ENCODE assay signal across 7 cellular contexts in the genomic region with DNA sequence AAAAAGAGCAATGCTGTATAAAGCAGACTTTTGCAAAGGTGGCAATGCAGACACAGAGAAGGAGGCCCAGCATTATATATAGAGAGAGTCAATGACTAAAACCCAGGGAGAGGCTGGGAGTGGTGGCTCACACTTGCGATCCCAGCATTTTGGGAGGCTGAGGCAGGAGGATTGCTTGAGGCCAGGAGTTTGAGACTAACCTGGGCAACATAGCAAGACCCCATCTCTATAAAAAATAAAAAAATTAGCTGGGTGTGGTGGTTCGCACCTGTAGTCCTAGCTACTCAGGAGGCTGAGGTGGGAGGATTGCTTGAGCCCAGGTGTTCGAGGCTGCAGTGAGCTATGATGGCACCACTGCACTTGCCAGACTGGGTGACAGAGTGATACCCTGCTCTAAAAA. TPM values are rescaled to one million over a fixed set of nuclear protein-coding genes. Genes with fewer than 3 reads are reported as not detected.
DNase-seq lines count a peak whose midpoint lies in the region; ATAC-seq and TF ChIP-seq lines count a peak whose summit lies in the region.
"Not testable (repeated sequence)": the region's sequence is repeated elsewhere in the genome, so short reads cannot be mapped to it uniquely, and the experiment has no call there.

No MANE protein-coding gene starts in this region.

- H2BK15ac ChIP-seq in IMR-90 (ENCODE audit: low read depth, low read length), result not testable (repeated sequence)

- H3K27me3 ChIP-seq in BLaER1 treated with 17β-estradiol and CSF1 and Interleukin-3, amounts not matched to agents 10 nM and 100 nM; IMR-90 (ENCODE audit: control insufficient read depth, insufficient read depth, low read length): not testable (repeated sequence)

- not testable (repeated sequence) for H4K91ac ChIP-seq in IMR-90 (ENCODE audit: insufficient read depth, low read depth, low read length)

- intact Hi-C loops in IMR-90 (cut with micrococcal nuclease), result not testable (repeated sequence)

- not testable (repeated sequence) for H3K14ac ChIP-seq in IMR-90 (replicated peaks; ENCODE audit: low read depth, low read length)

- TF ChIP-seq RAD21 in IMR-90 (IDR thresholded peaks at IDR 0.05; ENCODE audit: low read length), result not testable (repeated sequence)

- H3K4me3 Mint-ChIP-seq in activated naive CD8-positive, alpha-beta T cell, result peak overlapping the region; percentile 5
- H3K4me3 Mint-ChIP-seq in brain (peak overlapping the region in 3 of 5 experiments; percentile 64 to 93 (median 92)), nephron (peak overlapping the region; percentile 46 to 60 (median 59)), type B pancreatic cell (peak overlapping the region; percentile 44)
- not testable (repeated sequence) for H3K4me3 Mint-ChIP-seq in mesothelial cell of epicardium

- in situ Hi-C loops in IMR-90 (cut with MboI; ENCODE audit: low sequenced_read_pairs), result not testable (repeated sequence)

- H3K36me3 ChIP-seq in BLaER1 treated with 17β-estradiol and CSF1 and Interleukin-3, amounts not matched to agents 10 nM and 100 nM; IMR-90 (ENCODE audit: control insufficient read depth, insufficient read depth, low read length): not testable (repeated sequence)

- H2BK5ac ChIP-seq in IMR-90 (ENCODE audit: low read depth, low read length, poor library complexity, severe bottlenecking), result peak overlapping the region; percentile 63

- H3K9me3 Mint-ChIP-seq in activated naive CD8-positive, alpha-beta T cell (ENCODE audit: low read depth); brain; mesothelial cell of epicardium; nephron; type B pancreatic cell: not testable (repeated sequence)

- not testable (repeated sequence) for H3K9me3 ChIP-seq in BLaER1 treated with 17β-estradiol and CSF1 and Interleukin-3, amounts not matched to agents 10 nM and 100 nM (replicated peaks in 1 of 11); IMR-90 (ENCODE audit: control insufficient read depth, insufficient read depth, low read length)

- H2BK20ac ChIP-seq in IMR-90 (ENCODE audit: low read depth, low read length), result not testable (repeated sequence)

- not testable (repeated sequence) for H3K27me3 Mint-ChIP-seq in activated naive CD8-positive, alpha-beta T cell; mesothelial cell of epicardium (ENCODE audit: low read depth); nephron (ENCODE audit: low read depth); type B pancreatic cell
- peaks cover 13% of the 10 kb centered on the region for H3K27me3 Mint-ChIP-seq in brain

- H4K8ac ChIP-seq in IMR-90 (ENCODE audit: low read depth in 2 of 2, low read length in 2 of 2), result 0 out of 4 replicates have a peak overlapping the region, but pooled peaks of 1 of the 2 experiments have one; percentile 16

- H2AK9ac ChIP-seq in IMR-90 (replicated peaks; ENCODE audit: low read depth, low read length, poor library complexity), result not testable (repeated sequence)

- H3K27ac Mint-ChIP-seq in activated naive CD8-positive, alpha-beta T cell, result not testable (repeated sequence)
- H3K27ac Mint-ChIP-seq in brain (peak overlapping the region in 4 of 5 experiments; percentile 43 to 100 (median 56)), mesothelial cell of epicardium (peak overlapping the region; percentile 9), nephron (peak overlapping the region; percentile 29 to 99 (median 50)), type B pancreatic cell (peak overlapping the region; percentile 64)

- H3K9ac ChIP-seq in BLaER1 treated with 17β-estradiol and CSF1 and Interleukin-3, amounts not matched to agents 10 nM and 100 nM, result peak overlapping the region in 8 of 11 experiments; percentile 3 to 96 (median 44); a peak in 11 of 22 replicates
- not testable (repeated sequence) for H3K9ac ChIP-seq in IMR-90 (ENCODE audit: low read depth, low read length)

- H3K9me1 ChIP-seq in IMR-90 (ENCODE audit: insufficient read depth, low read length), result peaks cover 17% of the 10 kb centered on the region

- not testable (repeated sequence) for BruUV-seq in IMR-90 (replicated peaks; lab: Mats Ljungman, UMichigan)

- POLR2A ChIA-PET in IMR-90 (lab: Charles Lee; ENCODE audit: unreplicated experiment), result not testable (repeated sequence)

- H3K4me3 ChIP-seq in BLaER1 treated with 17β-estradiol and CSF1 and Interleukin-3, amounts not matched to agents 10 nM and 100 nM, result peak overlapping the region in 1 of 10 experiments; percentile 2; a peak in 1 of 20 replicates
- not testable (repeated sequence) for H3K4me3 ChIP-seq in IMR-90 (ENCODE audit: insufficient read depth, low read depth, low read length)

- not testable (repeated sequence) for ATAC-seq in IMR-90 (ENCODE audit: low read depth)

- not testable (repeated sequence) for H3K56ac ChIP-seq in IMR-90 (ENCODE audit: extremely low read depth, insufficient read depth, low read length)

- not testable (repeated sequence) for H2AFZ ChIP-seq in IMR-90 (replicated peaks; ENCODE audit: low read length, poor library complexity)

- H3K4me1 ChIP-seq in BLaER1 treated with 17β-estradiol and CSF1 and Interleukin-3, amounts not matched to agents 10 nM and 100 nM, result peaks cover 56 to 90% (median 80%) of the 10 kb centered on the region in 10 experiments
- not testable (repeated sequence) for H3K4me1 ChIP-seq in IMR-90 (ENCODE audit: control insufficient read depth, insufficient read depth, low read length)

- peak overlapping the region; percentile 81 to 99 (median 93) for H3K4me2 ChIP-seq in BLaER1 treated with 17β-estradiol and CSF1 and Interleukin-3, amounts not matched to agents 10 nM and 100 nM
- not testable (repeated sequence) for H3K4me2 ChIP-seq in IMR-90 (ENCODE audit: low read depth, low read length)

- not testable (repeated sequence) for H3K23ac ChIP-seq in IMR-90 (ENCODE audit: low read depth, low read length)

- CTCF ChIA-PET in IMR-90 (lab: Yijun Ruan, JAX), result not testable (repeated sequence)

- not testable (repeated sequence) for H3K18ac ChIP-seq in IMR-90 (ENCODE audit: low read depth, low read length)

- peaks cover 28% of the 10 kb centered on the region for H3K4me1 Mint-ChIP-seq in activated naive CD8-positive, alpha-beta T cell (ENCODE audit: low read depth)
- H3K4me1 Mint-ChIP-seq in brain (peaks cover 41% of the 10 kb centered on the region), mesothelial cell of epicardium (peaks cover 30% of the 10 kb centered on the region), nephron (peaks cover 42% of the 10 kb centered on the region), type B pancreatic cell (ENCODE audit: unreplicated experiment) (peaks cover 26% of the 10 kb centered on the region)

- H3K79me1 ChIP-seq in IMR-90 (ENCODE audit: low read depth in 1 of 2, low read length in 2 of 2), result peaks cover 24 to 32% of the 10 kb centered on the region in 2 experiments

- H2BK120ac ChIP-seq in IMR-90 (ENCODE audit: low read depth, low read length), result not testable (repeated sequence)

- TF ChIP-seq POLR2A in IMR-90 (IDR thresholded peaks at IDR 0.05; ENCODE audit: low read depth, low read length), result not testable (repeated sequence)

- H4K20me1 ChIP-seq in BLaER1 treated with 17β-estradiol and CSF1 and Interleukin-3, amounts not matched to agents 10 nM and 100 nM; IMR-90 (ENCODE audit: insufficient read depth, low read length): not testable (repeated sequence)

- dilution Hi-C loops in IMR-90 (cut with HindIII; ENCODE audit: low sequenced_read_pairs, unreplicated experiment), result not testable (repeated sequence)

- not testable (repeated sequence) for H3K36me3 Mint-ChIP-seq in activated naive CD8-positive, alpha-beta T cell; brain; mesothelial cell of epicardium; nephron (ENCODE audit: low read depth); type B pancreatic cell

- not testable (repeated sequence) for H3K4ac ChIP-seq in IMR-90 (ENCODE audit: low read depth, low read length)

- TF ChIP-seq CTCF in IMR-90 (conservative IDR thresholded peaks at IDR 0.05; ENCODE audit: low read depth, low read length); brain (conservative IDR thresholded peaks at IDR 0.05); mesothelial cell of epicardium (IDR thresholded peaks at IDR 0.05; ENCODE audit: unreplicated experiment); nephron (IDR thresholded peaks at IDR 0.05; ENCODE audit: unreplicated experiment in 3 of 3); type B pancreatic cell (conservative IDR thresholded peaks at IDR 0.05): not testable (repeated sequence)

- WGBS in IMR-90 (ENCODE audit: extremely low coverage in 2 of 2, insufficient read length in 1 of 2), 2 experiments, result no CpG with 5 or more reads among the region's 3 CpGs

- DNase-seq in IMR-90; mesothelial cell of epicardium (ENCODE audit: low spot score in 2 of 2, unreplicated experiment in 2 of 2); type B pancreatic cell (ENCODE audit: extremely low spot score, unreplicated experiment): not testable (repeated sequence)

- H2AK5ac ChIP-seq in IMR-90 (ENCODE audit: low read depth, low read length), result peak overlapping the region; percentile 18; the same call in 1 of the 2 replicates

- H3K27ac ChIP-seq in BLaER1 treated with 17β-estradiol and CSF1 and Interleukin-3, amounts not matched to agents 10 nM and 100 nM, result peak overlapping the region in 10 of 11 experiments; percentile 29 to 99 (median 93); a peak in 20 of 22 replicates
- not testable (repeated sequence) for H3K27ac ChIP-seq in IMR-90 (ENCODE audit: insufficient read depth, low read length)

- H4K5ac ChIP-seq in IMR-90 (ENCODE audit: low read depth, low read length), result not testable (repeated sequence)

RNA-seq across cellular contexts. Expression of gene TMEM94, which starts 1.8 kb away (rescaled TPM):
- total RNA-seq in IMR-90 (2012; rRNA removed), result 8.4 and 11.4 TPM in 2 replicates
- polyA plus RNA-seq in IMR-90 (2012; rRNA removed), result 59.2 and 64.7 TPM in 2 replicates
- 30.4 and 39.0 TPM in 2 replicates for polyA plus RNA-seq in IMR-90 (2012; cell fraction: cytosol; rRNA removed)
- polyA plus RNA-seq in IMR-90 (2012; cell fraction: nucleus; rRNA removed; ENCODE audit: low replicate concordance), result 231 and 523 TPM in 2 replicates
- 156 TPM for polyA plus RNA-seq in brain (ENCODE audit: insufficient read depth, low read depth, low replicate concordance)
- 126 to 130 TPM (median 126 TPM) in 3 replicates for total RNA-seq in mesothelial cell of epicardium
- 86.5 and 112 TPM in 2 replicates for total RNA-seq in type B pancreatic cell (ENCODE audit: low replicate concordance)

RNA-seq across cellular contexts. Expression of gene GRB2, which starts 49.2 kb away (rescaled TPM):
- total RNA-seq in IMR-90 (2012; rRNA removed) (45.0 and 49.3 TPM in 2 replicates), mesothelial cell of epicardium (61.8 to 67.8 TPM (median 66.3 TPM) in 3 replicates), type B pancreatic cell (ENCODE audit: low replicate concordance) (65.3 and 76.0 TPM in 2 replicates)
- polyA plus RNA-seq in IMR-90 (2012; rRNA removed) (56.9 and 62.1 TPM in 2 replicates), brain (ENCODE audit: insufficient read depth, low read depth, low replicate concordance) (132 TPM)
- polyA plus RNA-seq in IMR-90 (2012; cell fraction: cytosol; rRNA removed), result 137 and 237 TPM in 2 replicates
- polyA plus RNA-seq in IMR-90 (2012; cell fraction: nucleus; rRNA removed; ENCODE audit: low replicate concordance), result 49.2 and 98.6 TPM in 2 replicates
